Comparison of ENCODE assay signal across 11 cellular contexts in genomic region chr6:70124882-70125535, GRCh38.
DNase-seq lines count a peak whose midpoint lies in the region; ATAC-seq, FAIRE-seq and TF ChIP-seq lines count a peak whose summit lies in the region.
"Had no signal": no experiment of that assay in that cellular context is flagged by ENCODE, and none has a peak within 500 bp of the region (broad histone marks: within the 10 kb centered on the region; RNA-seq: fewer than 3 reads in every experiment).

No MANE protein-coding gene starts in this region.

- H3K79me1 ChIP-seq in IMR-90 (ENCODE audit: low read depth in 1 of 2, low read length in 2 of 2) (no peaks in the 10 kb centered on the region), mesendoderm (ENCODE audit: low read length) (no peaks in the 10 kb centered on the region)

- H3K56ac ChIP-seq in IMR-90 (ENCODE audit: extremely low read depth, insufficient read depth, low read length) = no peak overlapping the region
- no peak overlapping the region for H3K56ac ChIP-seq in mesendoderm (ENCODE audit: low read length)

- H3K27me3 ChIP-seq in IMR-90 (ENCODE audit: control insufficient read depth, insufficient read depth, low read length) (no peaks in the 10 kb centered on the region), bronchial epithelial cell (ENCODE audit: control insufficient read depth, insufficient read depth, low read length) (no peaks in the 10 kb centered on the region), mesendoderm (ENCODE audit: insufficient read depth, low read length, poor library complexity) (no peaks in the 10 kb centered on the region)
- H3K27me3 ChIP-seq: tibial nerve had no signal

- TF ChIP-seq CTCF in IMR-90 (conservative IDR thresholded peaks at IDR 0.05; ENCODE audit: low read depth, low read length) (no peak), bronchial epithelial cell (IDR thresholded peaks at IDR 0.05; ENCODE audit: insufficient read depth, low read length, severe bottlenecking) (no peak)

- no peak overlapping the region for H2BK15ac ChIP-seq in IMR-90 (ENCODE audit: low read depth, low read length)
- no peak overlapping the region for H2BK15ac ChIP-seq in mesendoderm (replicated peaks; ENCODE audit: low read depth)

- H3K4ac ChIP-seq in IMR-90 (ENCODE audit: low read depth, low read length) = no peak overlapping the region
- H3K4ac ChIP-seq in mesendoderm (ENCODE audit: low read depth, low read length) = no peak overlapping the region

- no peaks in the 10 kb centered on the region for H3K36me3 Mint-ChIP-seq in naive thymus-derived CD8-positive, alpha-beta T cell

- intact Hi-C loops in IMR-90 (cut with micrococcal nuclease) = no loop called here

- H4K5ac ChIP-seq in IMR-90 (ENCODE audit: low read depth, low read length) (no peak overlapping the region), mesendoderm (ENCODE audit: low read length) (no peak overlapping the region)

- no peaks in the 10 kb centered on the region for H3K4me1 Mint-ChIP-seq in naive thymus-derived CD8-positive, alpha-beta T cell

- H2AFZ ChIP-seq in IMR-90 (replicated peaks; ENCODE audit: low read length, poor library complexity) = no peak overlapping the region

- H3K18ac ChIP-seq in IMR-90 (ENCODE audit: low read depth, low read length) (no peak overlapping the region), mesendoderm (ENCODE audit: low read length) (no peak overlapping the region)

- no peak for TF ChIP-seq POLR2A in IMR-90 (IDR thresholded peaks at IDR 0.05; ENCODE audit: low read depth, low read length)

- no peaks in the 10 kb centered on the region for H3K36me3 ChIP-seq in IMR-90 (ENCODE audit: control insufficient read depth, insufficient read depth, low read length)
- H3K36me3 ChIP-seq in bronchial epithelial cell (ENCODE audit: control insufficient read depth, insufficient read depth, low read length) = no peaks in the 10 kb centered on the region
- H3K36me3 ChIP-seq in mesendoderm (ENCODE audit: control insufficient read depth, insufficient read depth, low read length) = no peaks in the 10 kb centered on the region
- H3K36me3 ChIP-seq: tibial nerve had no signal

- H3K4me3 ChIP-seq in IMR-90 (ENCODE audit: insufficient read depth, low read depth, low read length) (no peak overlapping the region), bronchial epithelial cell (ENCODE audit: low read depth, low read length) (no peak overlapping the region), mesendoderm (ENCODE audit: low read length) (no peak overlapping the region)
- H3K4me3 ChIP-seq: tibial nerve had no signal

- H3K23ac ChIP-seq in IMR-90 (ENCODE audit: low read depth, low read length) (no peak overlapping the region), mesendoderm (ENCODE audit: low read length) (no peak overlapping the region)

- H2BK20ac ChIP-seq in IMR-90 (ENCODE audit: low read depth, low read length) = no peak overlapping the region

- H3K9ac ChIP-seq in IMR-90 (ENCODE audit: low read depth, low read length) = no peak overlapping the region
- H3K9ac ChIP-seq in mesendoderm (ENCODE audit: low read length) = no peak overlapping the region

- H3K4me2 ChIP-seq in IMR-90 (ENCODE audit: low read depth, low read length) (no peak overlapping the region), mesendoderm (ENCODE audit: low read length) (no peak overlapping the region)

- peaks cover 0 to 4% (median 0%) of the 10 kb centered on the region in 5 donors for H3K27me3 Mint-ChIP-seq in naive thymus-derived CD8-positive, alpha-beta T cell
- H3K27me3 Mint-ChIP-seq: dendritic cell treated with granulocyte-macrophage colony-stimulating factor and Interleukin-4, amounts not matched to agents 40 ng/mL and 50 ng/mL, for 4 days had no signal

- H4K91ac ChIP-seq in IMR-90 (ENCODE audit: insufficient read depth, low read depth, low read length) = no peak overlapping the region

- CTCF ChIA-PET in IMR-90 (lab: Yijun Ruan, JAX) = interaction anchor here (1.2 kb wide), 1 partner anchor 16 kb away, joined by 3 read pairs; no protein-coding TSS in a partner anchor

- ATAC-seq in IMR-90 (ENCODE audit: low read depth) (no peak), HG02623 (IDR thresholded peaks at IDR 0.05; ENCODE audit: unreplicated experiment) (no peak), GM18873 (IDR thresholded peaks at IDR 0.05; ENCODE audit: low FRiP score, unreplicated experiment) (no peak)
- ATAC-seq in naive thymus-derived CD8-positive, alpha-beta T cell = no peak

- H3K27ac ChIP-seq in IMR-90 (ENCODE audit: insufficient read depth, low read length) (no peak overlapping the region), mesendoderm (ENCODE audit: low read depth, low read length) (no peak overlapping the region)
- H3K27ac ChIP-seq: tibial nerve had no signal

- POLR2A ChIA-PET in IMR-90 (lab: Charles Lee; ENCODE audit: unreplicated experiment) = no interaction called here
- POLR2A ChIA-PET in naive thymus-derived CD8-positive, alpha-beta T cell (lab: Charles Lee) = no interaction called here

- H2AK5ac ChIP-seq in IMR-90 (ENCODE audit: low read depth, low read length) (no peak overlapping the region), mesendoderm (ENCODE audit: low read length) (peak overlapping the region; percentile 7)

- WGBS in IMR-90 (ENCODE audit: extremely low coverage in 2 of 2, insufficient read length in 1 of 2), 2 experiments = no CpG with 5 or more reads among the region's 3 CpGs
- no CpG with 5 or more reads among the region's 3 CpGs for WGBS in mesendoderm (ENCODE audit: extremely low coverage, insufficient coverage, low lambda C conversion rate)

- H2BK120ac ChIP-seq in IMR-90 (ENCODE audit: low read depth, low read length) (no peak overlapping the region), mesendoderm (ENCODE audit: low read depth, low read length) (no peak overlapping the region)

- H3K14ac ChIP-seq in IMR-90 (replicated peaks; ENCODE audit: low read depth, low read length) = no peak overlapping the region

- H3K4me3 Mint-ChIP-seq in naive thymus-derived CD8-positive, alpha-beta T cell = no peak overlapping the region
- H3K4me3 Mint-ChIP-seq: dendritic cell treated with granulocyte-macrophage colony-stimulating factor and Interleukin-4, amounts not matched to agents 40 ng/mL and 50 ng/mL, for 4 days had no signal

- no peak for TF ChIP-seq RAD21 in IMR-90 (IDR thresholded peaks at IDR 0.05; ENCODE audit: low read length)

- H4K20me1 ChIP-seq in IMR-90 (ENCODE audit: insufficient read depth, low read length) = no peaks in the 10 kb centered on the region

- BruUV-seq in IMR-90 (replicated peaks; lab: Mats Ljungman, UMichigan) = no TSS peak

- no peak overlapping the region for H4K8ac ChIP-seq in IMR-90 (ENCODE audit: low read depth in 2 of 2, low read length in 2 of 2)
- H4K8ac ChIP-seq in mesendoderm (ENCODE audit: low read depth, low read length) = no peak overlapping the region

- H2BK5ac ChIP-seq in IMR-90 (ENCODE audit: low read depth, low read length, poor library complexity, severe bottlenecking) (no peak overlapping the region), mesendoderm (ENCODE audit: low read length) (no peak overlapping the region)

- no peak overlapping the region for H3K27ac Mint-ChIP-seq in naive thymus-derived CD8-positive, alpha-beta T cell
- H3K27ac Mint-ChIP-seq: dendritic cell treated with granulocyte-macrophage colony-stimulating factor and Interleukin-4, amounts not matched to agents 40 ng/mL and 50 ng/mL, for 4 days had no signal

- no peaks in the 10 kb centered on the region for H3K9me3 ChIP-seq in IMR-90 (ENCODE audit: control insufficient read depth, insufficient read depth, low read length)

- in situ Hi-C loops in IMR-90 (cut with MboI; ENCODE audit: low sequenced_read_pairs) = loop anchor here (25.0 kb wide), 1 partner anchor 288 kb away; no protein-coding TSS in a partner anchor

- no peaks in the 10 kb centered on the region for H3K9me1 ChIP-seq in IMR-90 (ENCODE audit: insufficient read depth, low read length)

- no peak overlapping the region for H2AK9ac ChIP-seq in IMR-90 (replicated peaks; ENCODE audit: low read depth, low read length, poor library complexity)

- dilution Hi-C loops in IMR-90 (cut with HindIII; ENCODE audit: low sequenced_read_pairs, unreplicated experiment) = no loop called here

- no peaks in the 10 kb centered on the region for H3K79me2 ChIP-seq in mesendoderm (ENCODE audit: control insufficient read depth, insufficient read depth, low read length)

- no peaks in the 10 kb centered on the region for H3K4me1 ChIP-seq in IMR-90 (ENCODE audit: control insufficient read depth, insufficient read depth, low read length)
- no peaks in the 10 kb centered on the region for H3K4me1 ChIP-seq in mesendoderm (ENCODE audit: control insufficient read depth, low read depth, low read length)
- H3K4me1 ChIP-seq: tibial nerve had no signal

- no peaks in the 10 kb centered on the region for H3K9me3 Mint-ChIP-seq in naive thymus-derived CD8-positive, alpha-beta T cell
- H3K9me3 Mint-ChIP-seq: dendritic cell treated with granulocyte-macrophage colony-stimulating factor and Interleukin-4, amounts not matched to agents 40 ng/mL and 50 ng/mL, for 4 days had no signal

- DNase-seq in EH (ENCODE audit: low read depth) (peak; percentile 20), IMR-90 (peak; percentile 19), bronchial epithelial cell (ENCODE audit: low read depth) (peak; percentile 66), mesendoderm (no peak)
- no peak for DNase-seq in naive thymus-derived CD8-positive, alpha-beta T cell
- DNase-seq in activated T-cell treated with anti-CD3 and anti-CD28 coated beads, Interleukin-2, amount 50 U/mL, for 1 hour = no peak
- DNase-seq: activated T-cell treated with anti-CD3 and anti-CD28 coated beads, Interleukin-2, amount 50 U/mL, for 48 hours had no signal

- FAIRE-seq in bronchial epithelial cell (lab: Jason Lieb, UNC) = no peak

TF ChIP-seq in IMR-90, 13 proteins besides CTCF, POLR2A, EP300 and RAD21:
- TF ChIP-seq SMC3 (IDR thresholded peaks at IDR 0.05; ENCODE audit: low read depth, low read length) (no peak), RFX5 (IDR thresholded peaks at IDR 0.05; ENCODE audit: low read depth, low read length) (no peak), NFE2L2 (IDR thresholded peaks at IDR 0.05; ENCODE audit: low read depth, low read length) (no peak), MAFK (IDR thresholded peaks at IDR 0.05; ENCODE audit: low read depth, low read length) (no peak), CEBPB (IDR thresholded peaks at IDR 0.05; ENCODE audit: low read depth, low read length) (no peak), FOS (IDR thresholded peaks at IDR 0.05; ENCODE audit: low read depth, low read length) (no peak)

Comparison
In these comparisons a context has a peak if more than half of its experiments do, and no peak if none do; other contexts are left out.
1. DNase-seq: peak in EH (single experiment), IMR-90 (single experiment) and bronchial epithelial cell (single experiment); none in mesendoderm (single experiment), naive thymus-derived CD8-positive, alpha-beta T cell (0 of 10) and activated T-cell treated with anti-CD3 and anti-CD28 coated beads, Interleukin-2, amount 50 U/mL, for 1 hour (single experiment).